Comparison of ENCODE assay signal across 8 cellular contexts in genomic region chr14:51095854-51096823, GRCh38. TPM values are rescaled to one million over a fixed set of nuclear protein-coding genes. Genes with fewer than 3 reads are reported as not detected.
A peak's percentile ranks its signal among the peaks of the same experiment; 100 is the strongest.
DNase-seq lines count a peak whose midpoint lies in the region; ATAC-seq and TF ChIP-seq lines count a peak whose summit lies in the region.

No MANE protein-coding gene starts in this region.

- CTCF ChIA-PET in T-cell (lab: Charles Lee): interaction anchor here in 1 of 2 donors (0.6 kb wide), 1 partner anchor 27 kb away, joined by 6 read pairs; no protein-coding TSS in a partner anchor

- H3K36me3 Mint-ChIP-seq in T-cell: no peaks in the 10 kb centered on the region
- no peaks in the 10 kb centered on the region for H3K36me3 Mint-ChIP-seq in endodermal cell (ENCODE audit: low read depth)

- H3K4me2 ChIP-seq in BLaER1: peak overlapping the region; percentile 100

- H3K9ac ChIP-seq in BLaER1 (peak overlapping the region; percentile 68), endodermal cell (ENCODE audit: extremely low read depth, low read length, poor library complexity, severe bottlenecking) (no peak overlapping the region)

- H3K27me3 Mint-ChIP-seq in T-cell (peaks cover 14 to 37% of the 10 kb centered on the region in 2 donors), endodermal cell (ENCODE audit: insufficient read depth) (peaks cover 77% of the 10 kb centered on the region)

- H3K4me3 ChIP-seq in BLaER1 (peak overlapping the region; percentile 80), endodermal cell (ENCODE audit: low read length) (peak overlapping the region; percentile 88), mononuclear cell (ENCODE audit: low read length) (peak overlapping the region; percentile 47), thymus (ENCODE audit: low read length) (peak overlapping the region; percentile 62)

- 43 to 44% methylated on average over 16 to 19 of the region's 19 CpGs for WGBS in endodermal cell (ENCODE audit: insufficient coverage in 1 of 2, insufficient read length in 1 of 2), 2 experiments
- WGBS in thymus: 29% methylated on average over 19 of the region's 19 CpGs

- H3K4me3 Mint-ChIP-seq in T-cell (peak overlapping the region; percentile 84 to 93 (median 93)), endodermal cell (peak overlapping the region; percentile 70)

- H3K4me1 Mint-ChIP-seq in T-cell (peaks cover 16 to 18% (median 18%) of the 10 kb centered on the region in 3 donors), endodermal cell (peaks cover 6% of the 10 kb centered on the region)

- H3K9me3 ChIP-seq in BLaER1 (no peaks in the 10 kb centered on the region), endodermal cell (ENCODE audit: control insufficient read depth, low read length) (no peaks in the 10 kb centered on the region), mononuclear cell (ENCODE audit: low read depth, low read length) (no peaks in the 10 kb centered on the region), thymus (ENCODE audit: control insufficient read depth) (no peaks in the 10 kb centered on the region)

- DNase-seq in HS-5 (ENCODE audit: low read depth) (peak; percentile 25), T-cell (peak in 7 of 34 experiments; percentile 3 to 19 (median 6)), endodermal cell (no peak), ecto neural progenitor cell (ENCODE audit: low spot score) (no peak)
- no peak for DNase-seq in central memory CD4-positive, alpha-beta T cell

- no peak for TF ChIP-seq CTCF in endodermal cell (conservative IDR thresholded peaks at IDR 0.05)

- POLR2A ChIA-PET in T-cell (lab: Charles Lee): interaction anchor here (0.5 to 0.6 kb wide), 5 partner anchors 123 to 1501 kb away, joined by 3 to 8 read pairs (median 4); no protein-coding TSS in a partner anchor

- H4K20me1 ChIP-seq in BLaER1: 0 out of 2 replicates have a peak, but pooled peaks cover 12% of the 10 kb centered on the region

- H3K9me3 Mint-ChIP-seq in T-cell: no peaks in the 10 kb centered on the region
- H3K9me3 Mint-ChIP-seq in endodermal cell: no peaks in the 10 kb centered on the region

- H3K27me3 ChIP-seq in BLaER1 (peaks cover 23% of the 10 kb centered on the region), endodermal cell (ENCODE audit: control insufficient read depth, insufficient read depth, low read length, poor library complexity, severe bottlenecking) (peaks cover 74% of the 10 kb centered on the region), mononuclear cell (ENCODE audit: insufficient read depth, low read length) (peaks cover 48% of the 10 kb centered on the region), thymus (ENCODE audit: control insufficient read depth, insufficient read depth) (no peaks in the 10 kb centered on the region)

- H3K27ac ChIP-seq in BLaER1: peak overlapping the region; percentile 21
- H3K27ac ChIP-seq in endodermal cell (ENCODE audit: low read depth, low read length): peak overlapping the region; percentile 64
- peak overlapping the region; percentile 75 for H3K27ac ChIP-seq in thymus (ENCODE audit: low read depth)

- no peaks in the 10 kb centered on the region for H3K36me3 ChIP-seq in BLaER1
- no peaks in the 10 kb centered on the region for H3K36me3 ChIP-seq in endodermal cell (ENCODE audit: control insufficient read depth, insufficient read depth, low read length)
- H3K36me3 ChIP-seq in thymus (ENCODE audit: control insufficient read depth, insufficient read depth): no peaks in the 10 kb centered on the region

- H3K27ac Mint-ChIP-seq in T-cell (peak overlapping the region in 1 of 2 donors; percentile 80), endodermal cell (no peak overlapping the region)

- ATAC-seq in T-cell (replicated peaks in 1 of 4): no peak

- H3K4me1 ChIP-seq in BLaER1 (peaks cover 26% of the 10 kb centered on the region), endodermal cell (ENCODE audit: control insufficient read depth, insufficient read depth, low read length) (peaks cover 4% of the 10 kb centered on the region), mononuclear cell (ENCODE audit: insufficient read depth, low read length) (peaks cover 26% of the 10 kb centered on the region), thymus (ENCODE audit: control insufficient read depth, insufficient read depth, low read length) (no peaks in the 10 kb centered on the region)

RNA-seq across cellular contexts. Expression of gene TRIM9, which starts 1.2 kb away (rescaled TPM):
- total RNA-seq in T-cell (1 to 10 TPM in 1 of 5 donors, under 1 TPM in 4; 0.30 to 1.3 (median 0.88) TPM), endodermal cell (under 1 TPM; 0.81 to 0.82 TPM), mononuclear cell (0.42 TPM)
- 7.2 TPM for polyA plus RNA-seq in endodermal cell (2013, experiment 1 of 2)
- 7.7 TPM for polyA plus RNA-seq in endodermal cell (2013, experiment 2 of 2)
- 1.8 TPM for polyA plus RNA-seq in thymus

Comparison
In these comparisons a context has a peak if more than half of its experiments do, and no peak if none do; other contexts are left out.
1. H3K27ac ChIP-seq: peak in every context shown above with its lines; median percentile 75 in thymus; 64 in endodermal cell; 21 in BLaER1.